In genomic region chr11:64369440-64370135, GRCh38 we compare ENCODE assay signal across 1 cellular context.
TF ChIP-seq lines count a peak whose summit lies in the region.

No MANE protein-coding gene starts in this region.

TF ChIP-seq in SK-N-SH, 30 proteins besides CTCF, POLR2A, EP300 and RAD21 (continued from another document):
- TF ChIP-seq REST (IDR thresholded peaks at IDR 0.05; ENCODE audit: low read depth, low read length) (no peak), FOXM1 (IDR thresholded peaks at IDR 0.05; ENCODE audit: low read depth) (no peak), NRF1 (IDR thresholded peaks at IDR 0.05; ENCODE audit: low read depth, low read length) (no peak)
